ENCODE assay signal across 8 cellular contexts in genomic region chr15:101294731-101295606, GRCh38.
A peak's percentile ranks its signal among the peaks of the same experiment; 100 is the strongest.
DNase-seq lines count a peak whose midpoint lies in the region; ATAC-seq and TF ChIP-seq lines count a peak whose summit lies in the region.

TSS of gene SNRPA1 (minus strand) at chr15:101295248. CDS start at chr15:101295178, 70 bp downstream.

- DNase-seq in AG09319 (ENCODE audit: extremely low read depth, low read depth) (peak; percentile 86), NCI-H446 (lab: John Stamatoyannopoulos, UW) (peak; percentile 80 to 94), islet precursor cell (peak; percentile 97)
- peak; percentile 94 for DNase-seq in activated CD4-positive, CD25-positive, alpha-beta regulatory T cell treated with anti-CD3 and anti-CD28 coated beads, Interleukin-2, amount 50 U/mL, for 16 hours (ENCODE audit: low read depth, low spot score)
- peak; percentile 95 for DNase-seq in central memory CD4-positive, alpha-beta T cell
- DNase-seq in stimulated activated CD4-positive, alpha-beta T cell treated with anti-CD3 and anti-CD28 coated beads, Interleukin-12 subunit alpha, Interleukin-12 subunit beta, amount 100 ng/mL, for 4 hours, result peak; percentile 99

- peak; percentile 75 for ATAC-seq in GM19035 (IDR thresholded peaks at IDR 0.05; ENCODE audit: unreplicated experiment)
- ATAC-seq in HG03342 (IDR thresholded peaks at IDR 0.05; ENCODE audit: unreplicated experiment), result peak; percentile 77

- no peak for TF ChIP-seq CTCF in AG09319 (IDR thresholded peaks at IDR 0.05; ENCODE audit: low read depth, low read length)

Comparison
In these comparisons a context has a peak if more than half of its experiments do, and no peak if none do; other contexts are left out.
1. Peak in every context shown above with its lines: DNase-seq and ATAC-seq.